23 cellular contexts compared by ENCODE assay signal in genomic region chr5:176671890-176672615, GRCh38. TPM values are rescaled to one million over a fixed set of nuclear protein-coding genes. Genes with fewer than 3 reads are reported as not detected.
DNase-seq lines count a peak whose midpoint lies in the region; ATAC-seq and TF ChIP-seq lines count a peak whose summit lies in the region.
"Had no signal": no experiment of that assay in that cellular context is flagged by ENCODE, and none has a peak within 500 bp of the region (broad histone marks: within the 10 kb centered on the region; RNA-seq: fewer than 3 reads in every experiment).

No MANE protein-coding gene starts in this region.

- peak overlapping the region; percentile 63 for H3K4me2 ChIP-seq in KMS-11
- no peak overlapping the region for H3K4me2 ChIP-seq in PC-3 (ENCODE audit: low read length)
- H3K4me2 ChIP-seq: SK-N-SH had no signal

- H3F3A ChIP-seq in PC-3 (ENCODE audit: low read length, unreplicated experiment) = no peaks in the 10 kb centered on the region

- no peaks in the 10 kb centered on the region for H3K79me2 ChIP-seq in KMS-11 (ENCODE audit: insufficient read depth, low read depth)
- no peaks in the 10 kb centered on the region for H3K79me2 ChIP-seq in PC-3 (ENCODE audit: low read length)

- peaks cover 0 to 55% (median 29%) of the 10 kb centered on the region in 7 donors for H3K27me3 ChIP-seq in heart right ventricle
- no peaks in the 10 kb centered on the region for H3K27me3 ChIP-seq in KMS-11 (ENCODE audit: insufficient read depth, low read depth)
- peaks cover 4% of the 10 kb centered on the region; the same call in 1 of the 2 replicates for H3K27me3 ChIP-seq in iPS-20b (ENCODE audit: insufficient read depth, low read length)
- peaks cover 0 to 6% (median 4%) of the 10 kb centered on the region in 3 donors for H3K27me3 ChIP-seq in gastrocnemius medialis
- H3K27me3 ChIP-seq in PC-3 (ENCODE audit: low read length) = peaks cover 23% of the 10 kb centered on the region; the same call in 1 of the 2 replicates

- ATAC-seq in left cardiac atrium (no peak), heart right ventricle (no peak), gastrocnemius medialis (no peak), PC-3 (no peak)

- peaks cover 0 to 19% (median 16%) of the 10 kb centered on the region in 9 donors for H3K4me1 ChIP-seq in heart right ventricle
- H3K4me1 ChIP-seq in KMS-11 (ENCODE audit: low read depth, poor library complexity, severe bottlenecking) = peaks cover 21% of the 10 kb centered on the region
- peaks cover 6% of the 10 kb centered on the region; the same call in 1 of the 2 replicates for H3K4me1 ChIP-seq in iPS-20b (ENCODE audit: insufficient read depth, low read length)
- H3K4me1 ChIP-seq in gastrocnemius medialis = peaks cover 0 to 22% of the 10 kb centered on the region in 2 donors
- H3K4me1 ChIP-seq in PC-3 (ENCODE audit: insufficient read depth, low read length) = peaks cover 10% of the 10 kb centered on the region

- H3K9me2 ChIP-seq in PC-3 (replicated peaks; ENCODE audit: low read length) = no peaks in the 10 kb centered on the region
- H3K9me2 ChIP-seq: SK-N-SH had no signal

- H3K27ac ChIP-seq in heart right ventricle (no peak overlapping the region), KMS-11 (no peak overlapping the region), iPS-20b (ENCODE audit: low read length) (no peak overlapping the region), gastrocnemius medialis (no peak overlapping the region), PC-3 (ENCODE audit: low read length) (no peak overlapping the region)
- H3K27ac ChIP-seq: C4-2B, GM23248, RWPE1 had no signal

- H4K20me1 ChIP-seq in KMS-11 (ENCODE audit: insufficient read depth) (no peaks in the 10 kb centered on the region), PC-3 (ENCODE audit: low read length) (no peaks in the 10 kb centered on the region)

- TF ChIP-seq POLR2A in gastrocnemius medialis (IDR thresholded peaks at IDR 0.05) = no peak

- no peaks in the 10 kb centered on the region for H3K36me3 ChIP-seq in heart right ventricle
- H3K36me3 ChIP-seq in KMS-11 (ENCODE audit: insufficient read depth) = no peaks in the 10 kb centered on the region
- no peaks in the 10 kb centered on the region for H3K36me3 ChIP-seq in iPS-20b (ENCODE audit: insufficient read depth, low read depth, low read length)
- no peaks in the 10 kb centered on the region for H3K36me3 ChIP-seq in gastrocnemius medialis
- H3K36me3 ChIP-seq in PC-3 (ENCODE audit: low read depth, low read length) = no peaks in the 10 kb centered on the region

- no peak overlapping the region for H3K4me3 ChIP-seq in heart right ventricle
- H3K4me3 ChIP-seq in KMS-11 (IDR thresholded peaks at IDR 0.05; ENCODE audit: insufficient read depth, low read depth, low read length) = no peak overlapping the region
- H3K4me3 ChIP-seq in iPS-20b (ENCODE audit: low read length) = 0 out of 2 replicates have a peak overlapping the region, but pooled peaks have one; percentile 7
- H3K4me3 ChIP-seq in gastrocnemius medialis = no peak overlapping the region
- no peak overlapping the region for H3K4me3 ChIP-seq in PC-3 (ENCODE audit: low read length)
- H3K4me3 ChIP-seq: GM23248 had no signal

- H3K9ac ChIP-seq in KMS-11 (no peak overlapping the region), iPS-20b (ENCODE audit: low read depth, low read length) (no peak overlapping the region; the same call in 1 of the 2 replicates), PC-3 (ENCODE audit: low read length) (no peak overlapping the region)
- H3K9ac ChIP-seq: GM23248, SK-N-SH had no signal

- POLR2A ChIA-PET in PC-3 (lab: Charles Lee; ENCODE audit: unreplicated experiment) = no interaction called here

- DNase-seq in left cardiac atrium (peak; percentile 1), heart right ventricle (no peak), gastrocnemius medialis (no peak), mesenteric fat pad (ENCODE audit: low spot score) (no peak), PC-3 (no peak)
- DNase-seq: Calu3; CD8-positive, alpha-beta memory T cell; DMS153; GM23248; IMR-90; NCI-H1092; NCI-H1436; NCI-H187 treated with DMSO at 0.1 percent for 48 hours; NCI-H226; NCI-H510A treated with DMSO at 0.1 percent for 48 hours; NCI-H774; SIG-M5; SK-N-SH had no signal

- intact Hi-C loops in left cardiac atrium (cut with DNase I) (no loop called here), heart right ventricle (cut with DNase I) (no loop called here), gastrocnemius medialis (cut with DNase I; ENCODE audit: low total_unique reads) (no loop called here), PC-3 (cut with micrococcal nuclease) (no loop called here)

- CTCF ChIA-PET in PC-3 (lab: Charles Lee) = no interaction called here

- TF ChIP-seq CTCF in heart right ventricle (IDR thresholded peaks at IDR 0.05) (no peak), KMS-11 (conservative IDR thresholded peaks at IDR 0.05; ENCODE audit: low read depth, low read length) (no peak), gastrocnemius medialis (IDR thresholded peaks at IDR 0.05 in 4 of 5, conservative IDR thresholded peaks at IDR 0.05 in 1 of 5) (no peak), PC-3 (conservative IDR thresholded peaks at IDR 0.05; ENCODE audit: low read depth, low read length) (no peak)

- 62 to 71% methylated on average over 16 of the region's 16 CpGs for WGBS in heart right ventricle, 2 donors

- H3K9me3 ChIP-seq in heart right ventricle = no peaks in the 10 kb centered on the region
- H3K9me3 ChIP-seq in iPS-20b (ENCODE audit: insufficient read depth, low read depth, low read length) = no peaks in the 10 kb centered on the region
- H3K9me3 ChIP-seq in gastrocnemius medialis = no peaks in the 10 kb centered on the region
- H3K9me3 ChIP-seq in PC-3 (ENCODE audit: low read length) = no peaks in the 10 kb centered on the region
- H3K9me3 ChIP-seq: SK-N-SH had no signal

- in situ Hi-C loops in gastrocnemius medialis (cut with MboI; ENCODE audit: low sequenced_read_pairs in 4 of 4) = loop anchor here in 2 of 4 donors (25.0 kb wide), 2 partner anchors 290 to 440 kb away; no protein-coding TSS in a partner anchor

- no TSS peak for BruUV-seq in PC-3 (replicated peaks; lab: Mats Ljungman, UMichigan)

- H2AFZ ChIP-seq in KMS-11 (ENCODE audit: low read depth) = no peak overlapping the region
- H2AFZ ChIP-seq in PC-3 (ENCODE audit: low read length) = no peak overlapping the region
- H2AFZ ChIP-seq: GM23248 had no signal

RNA-seq across cellular contexts. Expression of gene TSPAN17, which starts 24.8 kb away (rescaled TPM):
- total RNA-seq in left cardiac atrium (10 to 100 TPM; 21.2 to 25.6 TPM), heart right ventricle (10 to 100 TPM; 20.8 to 48.3 (median 27.3) TPM), gastrocnemius medialis (10 to 100 TPM; 13.3 to 35.7 (median 27.2) TPM), mesenteric fat pad (29.7 TPM), PC-3 (2014; rRNA removed) (47.3 and 56.3 TPM in 2 replicates)
- polyA plus RNA-seq in heart right ventricle = 10 to 100 TPM; 13.2 to 27.6 TPM

RNA-seq across cellular contexts. Expression of gene EIF4E1B, which starts 41.6 kb away (rescaled TPM):
- total RNA-seq in left cardiac atrium (not detected), heart right ventricle (not detected), gastrocnemius medialis (not detected), mesenteric fat pad (not detected), PC-3 (2014; rRNA removed) (not detected in 2 replicates)
- polyA plus RNA-seq in heart right ventricle = not detected
- total RNA-seq: Calu3; CD8-positive, alpha-beta memory T cell; GM23248; IMR-90; MCF 10A had no signal
- polyA plus RNA-seq: CD8-positive, alpha-beta memory T cell; GM23248; IMR-90; SK-N-SH had no signal

RNA-seq across cellular contexts. Expression of gene SNCB, which starts 41.7 kb away (rescaled TPM):
- total RNA-seq in left cardiac atrium = 1 to 10 TPM in 1 of 2 donors, under 1 TPM in 1; 0.74 to 1.3 TPM
- under 1 TPM in 2 of 10 donors, not detected in 8; 0.35 to 0.39 TPM for total RNA-seq in heart right ventricle
- not detected for polyA plus RNA-seq in heart right ventricle
- under 1 TPM in 1 of 4 donors, not detected in 3; 0.20 TPM for total RNA-seq in gastrocnemius medialis
- not detected for total RNA-seq in mesenteric fat pad
- total RNA-seq in PC-3 (2014; rRNA removed) = 2.1 and 8.6 TPM in 2 replicates
- total RNA-seq: Calu3; CD8-positive, alpha-beta memory T cell; GM23248; IMR-90; MCF 10A had no signal
- polyA plus RNA-seq: CD8-positive, alpha-beta memory T cell; GM23248 had no signal
